23 cellular contexts compared by ENCODE assay signal in genomic region chr1:175969236-175969635, GRCh38.
DNase-seq lines count a peak whose midpoint lies in the region; ATAC-seq, FAIRE-seq and TF ChIP-seq lines count a peak whose summit lies in the region.
"Had no signal": no experiment of that assay in that cellular context is flagged by ENCODE, and none has a peak within 500 bp of the region (broad histone marks: within the 10 kb centered on the region; RNA-seq: fewer than 3 reads in every experiment).

No MANE protein-coding gene starts in this region.

- no peak overlapping the region; the same call in 1 of the 2 replicates for H3K23ac ChIP-seq in IMR-90 (ENCODE audit: low read depth, low read length)

- no peaks in the 10 kb centered on the region for H3K9me1 ChIP-seq in IMR-90 (ENCODE audit: insufficient read depth, low read length)

- TF ChIP-seq POLR2A in IMR-90 (IDR thresholded peaks at IDR 0.05; ENCODE audit: low read depth, low read length) (no peak), suprapubic skin (IDR thresholded peaks at IDR 0.05) (no peak), spleen (IDR thresholded peaks at IDR 0.05) (no peak)

- no peak for TF ChIP-seq EP300 in suprapubic skin (IDR thresholded peaks at IDR 0.05)

- peak overlapping the region; percentile 43; the same call in 1 of the 2 replicates for H3K4ac ChIP-seq in IMR-90 (ENCODE audit: low read depth, low read length)

- H3K9me2 ChIP-seq in hepatocyte (replicated peaks; ENCODE audit: insufficient read depth) = no peaks in the 10 kb centered on the region

- H2AFZ ChIP-seq in IMR-90 (replicated peaks; ENCODE audit: low read length, poor library complexity) = no peak overlapping the region
- no peak overlapping the region for H2AFZ ChIP-seq in hepatocyte
- no peak overlapping the region for H2AFZ ChIP-seq in osteoblast (ENCODE audit: low read length)

- DNase-seq in GM19239 (ENCODE audit: insufficient read length, low spot score) (no peak), IMR-90 (no peak), hepatocyte (ENCODE audit: low spot score) (peak; percentile 13), osteoblast (ENCODE audit: insufficient read length, low spot score, missing footprints) (no peak), suprapubic skin (ENCODE audit: low spot score in 2 of 2) (no peak), spleen (no peak), anterior cingulate cortex (lab: John Stamatoyannopoulos, UW) (no peak), NCI-H2171 treated with DMSO at 0.1 percent for 48 hours (lab: John Stamatoyannopoulos, UW) (no peak)
- DNase-seq: AML-193; CD4-positive, alpha-beta T cell; GDM1; GOT3; NCI-H1092 treated with DMSO at 0.1 percent for 48 hours; NCI-H1436 treated with DMSO at 0.1 percent for 48 hours; NCI-H187 treated with DMSO at 0.1 percent for 48 hours; NCI-H446; NCI-H524 treated with DMSO at 0.1 percent for 48 hours; NCI-H774; PC-3 had no signal

- H2BK20ac ChIP-seq in IMR-90 (ENCODE audit: low read depth, low read length) = peak overlapping the region; percentile 56; the same call in 1 of the 2 replicates

- H3K56ac ChIP-seq in IMR-90 (ENCODE audit: extremely low read depth, insufficient read depth, low read length) = no peak overlapping the region; the same call in 1 of the 2 replicates

- in situ Hi-C loops in IMR-90 (cut with MboI; ENCODE audit: low sequenced_read_pairs) = no loop called here

- peaks cover 4 to 6% of the 10 kb centered on the region in 2 experiments; a peak in 2 of 4 replicates for H3K79me1 ChIP-seq in IMR-90 (ENCODE audit: low read depth in 1 of 2, low read length in 2 of 2)

- H2BK5ac ChIP-seq in IMR-90 (ENCODE audit: low read depth, low read length, poor library complexity, severe bottlenecking) = peak overlapping the region; percentile 82

- peak overlapping the region; percentile 39; the same call in 1 of the 2 replicates for H2AK5ac ChIP-seq in IMR-90 (ENCODE audit: low read depth, low read length)

- BruUV-seq in IMR-90 (replicated peaks; lab: Mats Ljungman, UMichigan) = no TSS peak

- H2BK120ac ChIP-seq in IMR-90 (ENCODE audit: low read depth, low read length) = peak overlapping the region; percentile 61; the same call in 1 of the 2 replicates

- no peaks in the 10 kb centered on the region for H3K9me3 ChIP-seq in IMR-90 (ENCODE audit: control insufficient read depth, insufficient read depth, low read length)
- no peaks in the 10 kb centered on the region for H3K9me3 ChIP-seq in hepatocyte (ENCODE audit: low read depth)
- no peaks in the 10 kb centered on the region for H3K9me3 ChIP-seq in osteoblast (ENCODE audit: low read depth, low read length)
- H3K9me3 ChIP-seq in suprapubic skin = no peaks in the 10 kb centered on the region
- H3K9me3 ChIP-seq in spleen = no peaks in the 10 kb centered on the region
- H3K9me3 ChIP-seq: A549; BLaER1 treated with 17β-estradiol and CSF1 and Interleukin-3, amounts not matched to agents 10 nM and 100 nM; HAP-1 had no signal

- H4K91ac ChIP-seq in IMR-90 (ENCODE audit: insufficient read depth, low read depth, low read length) = peak overlapping the region; percentile 31; the same call in 1 of the 2 replicates

- peaks cover 7% of the 10 kb centered on the region for H3K4me1 ChIP-seq in IMR-90 (ENCODE audit: control insufficient read depth, insufficient read depth, low read length)
- H3K4me1 ChIP-seq in hepatocyte (ENCODE audit: insufficient read depth) = no peaks in the 10 kb centered on the region
- H3K4me1 ChIP-seq in osteoblast (ENCODE audit: insufficient read depth, low read length) = peaks cover 8% of the 10 kb centered on the region
- H3K4me1 ChIP-seq in suprapubic skin = no peaks in the 10 kb centered on the region
- no peaks in the 10 kb centered on the region for H3K4me1 ChIP-seq in spleen
- H3K4me1 ChIP-seq: A549 had no signal

- intact Hi-C loops in IMR-90 (cut with micrococcal nuclease) (no loop called here), spleen (cut with DNase I; ENCODE audit: low total_unique reads) (no loop called here)

- H2AK9ac ChIP-seq in IMR-90 (replicated peaks; ENCODE audit: low read depth, low read length, poor library complexity) = no peak overlapping the region

- H3K36me3 ChIP-seq in IMR-90 (ENCODE audit: control insufficient read depth, insufficient read depth, low read length) (peaks cover 6% of the 10 kb centered on the region), hepatocyte (replicated peaks; ENCODE audit: insufficient read depth, low read depth) (no peaks in the 10 kb centered on the region), osteoblast (ENCODE audit: insufficient read depth, low read length) (peaks cover 6% of the 10 kb centered on the region), suprapubic skin (peaks cover 28% of the 10 kb centered on the region), spleen (peaks cover 0 to 88% (median 21%) of the 10 kb centered on the region in 6 donors)
- H3K36me3 ChIP-seq: HAP-1 had no signal

- H3K4me2 ChIP-seq in IMR-90 (ENCODE audit: low read depth, low read length) (peak overlapping the region; percentile 30; the same call in 1 of the 2 replicates), hepatocyte (no peak overlapping the region), osteoblast (ENCODE audit: insufficient read depth, low read length) (peak overlapping the region; percentile 26)
- H3K4me2 ChIP-seq: A549; BLaER1 treated with 17β-estradiol and CSF1 and Interleukin-3, amounts not matched to agents 10 nM and 100 nM had no signal

- no peak for TF ChIP-seq RAD21 in IMR-90 (IDR thresholded peaks at IDR 0.05; ENCODE audit: low read length)

- H4K5ac ChIP-seq in IMR-90 (ENCODE audit: low read depth, low read length) = peak overlapping the region; percentile 69; the same call in 1 of the 2 replicates

- POLR2A ChIA-PET in IMR-90 (lab: Charles Lee; ENCODE audit: unreplicated experiment) = no interaction called here

- no peak overlapping the region for H2BK15ac ChIP-seq in IMR-90 (ENCODE audit: low read depth, low read length)

- FAIRE-seq in GM19239 (lab: Jason Lieb, UNC) = peak; percentile 57
- FAIRE-seq: A549, GM12891 had no signal

- dilution Hi-C loops in IMR-90 (cut with HindIII; ENCODE audit: low sequenced_read_pairs, unreplicated experiment) = no loop called here

- peak overlapping the region; percentile 52; the same call in 1 of the 2 replicates for H3K14ac ChIP-seq in IMR-90 (replicated peaks; ENCODE audit: low read depth, low read length)

- TF ChIP-seq CTCF in IMR-90 (conservative IDR thresholded peaks at IDR 0.05; ENCODE audit: low read depth, low read length) = no peak
- TF ChIP-seq CTCF in hepatocyte (IDR thresholded peaks at IDR 0.05; ENCODE audit: poor library complexity) = no peak
- no peak for TF ChIP-seq CTCF in osteoblast (IDR thresholded peaks at IDR 0.05; ENCODE audit: extremely low read depth, low read depth, low read length)
- no peak for TF ChIP-seq CTCF in suprapubic skin (IDR thresholded peaks at IDR 0.05)
- no peak for TF ChIP-seq CTCF in spleen (IDR thresholded peaks at IDR 0.05 in 8 of 11, conservative IDR thresholded peaks at IDR 0.05 in 3 of 11)

- no peak overlapping the region for H3K4me3 ChIP-seq in IMR-90 (ENCODE audit: insufficient read depth, low read depth, low read length)
- no peak overlapping the region for H3K4me3 ChIP-seq in hepatocyte
- H3K4me3 ChIP-seq in osteoblast (ENCODE audit: insufficient read depth, low read length) = no peak overlapping the region
- H3K4me3 ChIP-seq in suprapubic skin = no peak overlapping the region
- H3K4me3 ChIP-seq in spleen = no peak overlapping the region
- H3K4me3 ChIP-seq: A549; BLaER1 treated with 17β-estradiol and CSF1 and Interleukin-3, amounts not matched to agents 10 nM and 100 nM; HAP-1 had no signal

- peak overlapping the region; percentile 72; the same call in 1 of the 2 replicates for H3K18ac ChIP-seq in IMR-90 (ENCODE audit: low read depth, low read length)

- H4K20me1 ChIP-seq in IMR-90 (ENCODE audit: insufficient read depth, low read length) (no peaks in the 10 kb centered on the region; the same call in 1 of the 2 replicates), hepatocyte (ENCODE audit: insufficient read depth, poor library complexity, severe bottlenecking) (no peaks in the 10 kb centered on the region), osteoblast (ENCODE audit: insufficient read depth, low read length) (no peaks in the 10 kb centered on the region)

- H3K9ac ChIP-seq in IMR-90 (ENCODE audit: low read depth, low read length) = no peak overlapping the region
- H3K9ac ChIP-seq: BLaER1 treated with 17β-estradiol and CSF1 and Interleukin-3, amounts not matched to agents 10 nM and 100 nM had no signal

- H3K79me2 ChIP-seq in hepatocyte (no peaks in the 10 kb centered on the region), osteoblast (ENCODE audit: insufficient read depth, low read length) (no peaks in the 10 kb centered on the region)

- 0 out of 4 replicates have a peak overlapping the region, but pooled peaks of 1 of the 2 experiments have one; percentile 2 for H4K8ac ChIP-seq in IMR-90 (ENCODE audit: low read depth in 2 of 2, low read length in 2 of 2)

- ATAC-seq in IMR-90 (ENCODE audit: low read depth) = peak; percentile 18
- ATAC-seq: A549, PC-3 had no signal

- CTCF ChIA-PET in IMR-90 (lab: Yijun Ruan, JAX) = interaction anchor here (0.6 kb wide), 1 partner anchor 10 kb away, joined by 3 read pairs; no protein-coding TSS in a partner anchor

- H3K27ac ChIP-seq in IMR-90 (ENCODE audit: insufficient read depth, low read length) = no peak overlapping the region
- peak overlapping the region; percentile 57 for H3K27ac ChIP-seq in hepatocyte
- H3K27ac ChIP-seq in osteoblast (ENCODE audit: low read depth, low read length) = no peak overlapping the region
- H3K27ac ChIP-seq in suprapubic skin = no peak overlapping the region
- H3K27ac ChIP-seq in spleen = no peak overlapping the region
- H3K27ac ChIP-seq: A549; BLaER1 treated with 17β-estradiol and CSF1 and Interleukin-3, amounts not matched to agents 10 nM and 100 nM had no signal

- H3K27me3 ChIP-seq in IMR-90 (ENCODE audit: control insufficient read depth, insufficient read depth, low read length) (no peaks in the 10 kb centered on the region), hepatocyte (no peaks in the 10 kb centered on the region), osteoblast (ENCODE audit: insufficient read depth, low read length) (no peaks in the 10 kb centered on the region), suprapubic skin (no peaks in the 10 kb centered on the region), spleen (replicated peaks in 1 of 7) (no peaks in the 10 kb centered on the region)
- H3K27me3 ChIP-seq: BLaER1 treated with 17β-estradiol and CSF1 and Interleukin-3, amounts not matched to agents 10 nM and 100 nM had no signal

TF ChIP-seq in IMR-90, 13 proteins besides CTCF, POLR2A, EP300 and RAD21 (continues in another document):
- TF ChIP-seq NFE2L2 (IDR thresholded peaks at IDR 0.05; ENCODE audit: low read depth, low read length) = no peak
- no peak for TF ChIP-seq FOS (IDR thresholded peaks at IDR 0.05; ENCODE audit: low read depth, low read length)
- TF ChIP-seq BHLHE40 (IDR thresholded peaks at IDR 0.05; ENCODE audit: low read depth, low read length) = no peak
- no peak for TF ChIP-seq MAFK (IDR thresholded peaks at IDR 0.05; ENCODE audit: low read depth, low read length)
